8 cellular contexts compared by ENCODE assay signal in genomic region chr4:49154709-49155108, GRCh38.
DNase-seq lines count a peak whose midpoint lies in the region; ATAC-seq, FAIRE-seq and TF ChIP-seq lines count a peak whose summit lies in the region.
"Not testable (repeated sequence)": the region's sequence is repeated elsewhere in the genome, so short reads cannot be mapped to it uniquely, and the experiment has no call there.

No MANE protein-coding gene starts in this region.

- H3K4me3 Mint-ChIP-seq in endothelial cell (ENCODE audit: unreplicated experiment), result peak overlapping the region; percentile 0

- H3K4me1 ChIP-seq in iPS-20b (ENCODE audit: insufficient read depth, low read length); pancreas: not testable (repeated sequence)

- peak; percentile 65 for DNase-seq in ACHN
- peak; percentile 39 for DNase-seq in RCC 7860 (ENCODE audit: low spot score)
- DNase-seq in endothelial cell (ENCODE audit: low spot score); pancreas: not testable (repeated sequence)

- FAIRE-seq in RCC 7860 (lab: Jason Lieb, UNC); pancreas (lab: Jason Lieb, UNC): not testable (repeated sequence)

- intact Hi-C loops in pancreas (cut with DNase I), result loop anchor here in 1 of 3 donors (10.0 kb wide), 1 partner anchor 50 kb away; no protein-coding TSS in a partner anchor

- not testable (repeated sequence) for TF ChIP-seq CTCF in endothelial cell (IDR thresholded peaks at IDR 0.05; ENCODE audit: unreplicated experiment); pancreas (IDR thresholded peaks at IDR 0.05)

- WGBS in pancreas, 2 donors, result 37 to 44% methylated on average over 8 of the region's 8 CpGs

- in situ Hi-C loops in ACHN (cut with HindIII; ENCODE audit: low pct_ligation_motif_present, low pct_unique_long_range_greater_than_20kb, low sequenced_read_pairs), result not testable (repeated sequence)

- H3K9me3 ChIP-seq in iPS-20b (ENCODE audit: insufficient read depth, low read depth, low read length), result peaks cover 85% of the 10 kb centered on the region
- not testable (repeated sequence) for H3K9me3 ChIP-seq in pancreas

- H3K36me3 ChIP-seq in iPS-20b (ENCODE audit: insufficient read depth, low read depth, low read length); pancreas: not testable (repeated sequence)

- H3K27ac Mint-ChIP-seq in endothelial cell (ENCODE audit: unreplicated experiment), result not testable (repeated sequence)

- peaks cover 46% of the 10 kb centered on the region for H3K36me3 Mint-ChIP-seq in endothelial cell (ENCODE audit: low read depth, unreplicated experiment)

- ATAC-seq in GM18909 (IDR thresholded peaks at IDR 0.05; ENCODE audit: poor library complexity, unreplicated experiment) (peak; percentile 34), HG02588 (IDR thresholded peaks at IDR 0.05; ENCODE audit: unreplicated experiment) (peak; percentile 42), HG03432 (IDR thresholded peaks at IDR 0.05; ENCODE audit: unreplicated experiment) (peak; percentile 36), pancreas (peak; percentile 54 to 68 (median 67))

- H3K9ac ChIP-seq in iPS-20b (ENCODE audit: low read depth, low read length), result not testable (repeated sequence)

- H3K9me3 Mint-ChIP-seq in endothelial cell (ENCODE audit: unreplicated experiment), result peaks cover 61% of the 10 kb centered on the region

- H3K27me3 ChIP-seq in iPS-20b (ENCODE audit: insufficient read depth, low read length); pancreas: not testable (repeated sequence)

- H3K4me3 ChIP-seq in iPS-20b (ENCODE audit: low read length), result peak overlapping the region; percentile 22
- not testable (repeated sequence) for H3K4me3 ChIP-seq in pancreas

- H3K4me1 Mint-ChIP-seq in endothelial cell (ENCODE audit: unreplicated experiment), result not testable (repeated sequence)

- not testable (repeated sequence) for H3K27ac ChIP-seq in iPS-20b (ENCODE audit: low read length); pancreas

- H3K27me3 Mint-ChIP-seq in endothelial cell (ENCODE audit: unreplicated experiment), result peaks cover 37% of the 10 kb centered on the region
